In the genomic region with DNA sequence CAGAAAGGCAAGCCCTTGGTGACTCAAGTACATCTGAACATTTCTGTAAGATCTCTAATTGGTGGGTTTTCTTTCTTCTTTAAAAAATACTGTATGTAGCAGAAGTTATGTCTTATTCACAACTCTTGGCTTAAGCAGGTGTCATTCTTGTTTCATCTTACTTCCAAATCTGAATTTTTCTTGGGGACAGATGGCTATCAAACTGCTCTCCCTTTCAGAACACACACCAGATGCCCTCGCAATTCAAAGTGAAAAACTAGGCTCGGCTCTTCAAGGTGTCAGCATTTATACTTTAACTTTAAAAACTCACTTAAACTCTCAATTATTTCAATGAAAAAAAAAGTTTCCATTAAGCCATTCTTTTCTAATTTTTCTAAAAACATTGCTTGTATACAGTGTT, we compare ENCODE assay signal across 26 cellular contexts. TPM values are rescaled to one million over a fixed set of nuclear protein-coding genes. Genes with fewer than 3 reads are reported as not detected.
"Had no signal": no experiment of that assay in that cellular context is flagged by ENCODE, and none has a peak within 500 bp of the region (broad histone marks: within the 10 kb centered on the region; RNA-seq: fewer than 3 reads in every experiment).

No MANE protein-coding gene starts in this region.

- DNase-seq: cortex of kidney; effector CD8-positive, alpha-beta T cell; effector memory CD8-positive, alpha-beta T cell; endodermal cell; erythroblast; esophagus squamous epithelium; foreskin fibroblast; foreskin melanocyte; gastrocnemius medialis; glutamatergic neuron; head of caudate nucleus; heart right ventricle; hippocampal formation; left cardiac atrium; left lung; left ventricle myocardium superior; lower lobe of right lung; mesenchymal stem cell; mucosa of descending colon; naive B cell; naive thymus-derived CD8-positive, alpha-beta T cell had no signal

- ATAC-seq: effector memory CD8-positive, alpha-beta T cell; esophagus mucosa; gastrocnemius medialis; heart right ventricle; left cardiac atrium; left lung; left ventricle myocardium superior; lower lobe of right lung; mucosa of descending colon; naive thymus-derived CD8-positive, alpha-beta T cell had no signal

RNA-seq across cellular contexts. Expression of a gene that starts 49.7 kb away (rescaled TPM):
- total RNA-seq: gastrocnemius medialis; glomerular endothelial cell; left cardiac atrium; left ventricle myocardium superior; lung microvascular endothelial cell; mesenteric fat pad; myocyte; naive thymus-derived CD8-positive, alpha-beta T cell had no signal
